2 cellular contexts compared by ENCODE assay signal in the genomic region with DNA sequence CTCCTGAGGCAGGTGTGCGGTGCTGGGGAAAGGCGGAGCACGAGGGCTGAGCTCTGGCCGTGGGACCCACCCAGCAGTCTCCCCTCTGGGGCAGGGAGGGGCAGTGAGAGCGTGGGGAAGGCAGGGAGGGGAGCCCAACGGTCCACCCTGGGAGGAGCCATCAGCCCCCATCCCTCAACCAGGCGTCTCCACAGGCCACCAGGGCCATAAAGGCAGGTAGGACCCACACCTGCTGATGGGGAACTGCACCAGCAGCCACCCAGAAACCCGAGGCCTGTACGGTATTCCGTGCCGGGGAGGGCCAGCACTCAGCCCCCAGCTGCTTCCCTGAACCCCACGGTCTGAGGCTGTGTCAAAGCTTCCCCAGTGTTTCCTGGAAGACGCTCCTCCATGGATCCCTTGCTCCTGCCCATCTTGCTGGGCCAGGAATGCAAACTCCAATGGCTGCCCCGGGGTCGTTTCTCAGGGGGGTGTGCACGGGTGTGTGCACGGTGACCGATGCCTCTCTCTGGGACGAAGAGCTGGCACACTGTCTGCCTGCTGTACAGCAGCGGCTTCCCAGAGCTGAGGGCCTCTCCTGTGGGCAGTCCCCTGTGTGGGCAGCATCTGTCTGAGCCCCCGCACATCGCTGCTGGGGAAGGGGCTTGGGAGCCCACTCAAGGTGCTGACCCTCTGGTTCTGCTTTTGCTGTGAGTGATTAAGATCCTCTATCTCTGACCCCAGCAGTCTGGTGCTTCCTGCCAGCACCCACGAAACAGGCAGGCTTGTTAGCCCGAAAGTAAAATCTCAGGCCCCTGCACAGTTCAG.
A peak's percentile ranks its signal among the peaks of the same experiment; 100 is the strongest.
TF ChIP-seq lines count a peak whose summit lies in the region.

No MANE protein-coding gene starts in this region.

TF ChIP-seq in HepG2, 621 proteins besides CTCF, POLR2A, EP300 and RAD21:
- TF ChIP-seq NFATC3 (CRISPR knock-in tag; IDR thresholded peaks at IDR 0.05) = no peak
- TF ChIP-seq, protein P1, sequence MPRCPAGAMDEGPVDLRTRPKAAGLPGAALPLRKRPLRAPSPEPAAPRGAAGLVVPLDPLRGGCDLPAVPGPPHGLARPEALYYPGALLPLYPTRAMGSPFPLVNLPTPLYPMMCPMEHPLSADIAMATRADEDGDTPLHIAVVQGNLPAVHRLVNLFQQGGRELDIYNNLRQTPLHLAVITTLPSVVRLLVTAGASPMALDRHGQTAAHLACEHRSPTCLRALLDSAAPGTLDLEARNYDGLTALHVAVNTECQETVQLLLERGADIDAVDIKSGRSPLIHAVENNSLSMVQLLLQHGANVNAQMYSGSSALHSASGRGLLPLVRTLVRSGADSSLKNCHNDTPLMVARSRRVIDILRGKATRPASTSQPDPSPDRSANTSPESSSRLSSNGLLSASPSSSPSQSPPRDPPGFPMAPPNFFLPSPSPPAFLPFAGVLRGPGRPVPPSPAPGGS (CRISPR knock-in tag; IDR thresholded peaks at IDR 0.05) = no peak
- TF ChIP-seq CHD4 (IDR thresholded peaks at IDR 0.05; ENCODE audit: borderline replicate concordance, low read length) = no peak
- no peak for TF ChIP-seq NFRKB (IDR thresholded peaks at IDR 0.05)
- TF ChIP-seq SRY (CRISPR knock-in tag; IDR thresholded peaks at IDR 0.05) = no peak
- TF ChIP-seq, protein P2, sequence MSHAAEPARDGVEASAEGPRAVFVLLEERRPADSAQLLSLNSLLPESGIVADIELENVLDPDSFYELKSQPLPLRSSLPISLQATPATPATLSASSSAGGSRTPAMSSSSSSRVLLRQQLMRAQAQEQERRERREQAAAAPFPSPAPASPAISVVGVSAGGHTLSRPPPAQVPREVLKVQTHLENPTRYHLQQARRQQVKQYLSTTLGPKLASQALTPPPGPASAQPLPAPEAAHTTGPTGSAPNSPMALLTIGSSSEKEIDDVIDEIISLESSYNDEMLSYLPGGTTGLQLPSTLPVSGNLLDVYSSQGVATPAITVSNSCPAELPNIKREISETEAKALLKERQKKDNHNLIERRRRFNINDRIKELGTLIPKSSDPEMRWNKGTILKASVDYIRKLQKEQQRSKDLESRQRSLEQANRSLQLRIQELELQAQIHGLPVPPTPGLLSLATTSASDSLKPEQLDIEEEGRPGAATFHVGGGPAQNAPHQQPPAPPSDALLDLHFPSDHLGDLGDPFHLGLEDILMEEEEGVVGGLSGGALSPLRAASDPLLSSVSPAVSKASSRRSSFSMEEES (CRISPR knock-in tag; IDR thresholded peaks at IDR 0.05) = no peak
- TF ChIP-seq RORA (CRISPR knock-in tag; IDR thresholded peaks at IDR 0.05) = no peak
- TF ChIP-seq ZNF670 (CRISPR knock-in tag; IDR thresholded peaks at IDR 0.05; ENCODE audit: borderline replicate concordance) = no peak
- TF ChIP-seq ZBTB38 (CRISPR knock-in tag; IDR thresholded peaks at IDR 0.05) = no peak
- TF ChIP-seq, protein P3, sequence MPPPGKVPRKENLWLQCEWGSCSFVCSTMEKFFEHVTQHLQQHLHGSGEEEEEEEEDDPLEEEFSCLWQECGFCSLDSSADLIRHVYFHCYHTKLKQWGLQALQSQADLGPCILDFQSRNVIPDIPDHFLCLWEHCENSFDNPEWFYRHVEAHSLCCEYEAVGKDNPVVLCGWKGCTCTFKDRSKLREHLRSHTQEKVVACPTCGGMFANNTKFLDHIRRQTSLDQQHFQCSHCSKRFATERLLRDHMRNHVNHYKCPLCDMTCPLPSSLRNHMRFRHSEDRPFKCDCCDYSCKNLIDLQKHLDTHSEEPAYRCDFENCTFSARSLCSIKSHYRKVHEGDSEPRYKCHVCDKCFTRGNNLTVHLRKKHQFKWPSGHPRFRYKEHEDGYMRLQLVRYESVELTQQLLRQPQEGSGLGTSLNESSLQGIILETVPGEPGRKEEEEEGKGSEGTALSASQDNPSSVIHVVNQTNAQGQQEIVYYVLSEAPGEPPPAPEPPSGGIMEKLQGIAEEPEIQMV (CRISPR knock-in tag; IDR thresholded peaks at IDR 0.05; ENCODE audit: low read depth) = no peak
- no peak for TF ChIP-seq SMAD3 (CRISPR knock-in tag; IDR thresholded peaks at IDR 0.05)
- no peak for TF ChIP-seq SAFB2 (CRISPR knock-in tag; IDR thresholded peaks at IDR 0.05; ENCODE audit: borderline replicate concordance, low read depth)
- no peak for TF ChIP-seq MYC (CRISPR knock-in tag; IDR thresholded peaks at IDR 0.05; ENCODE audit: borderline replicate concordance)
- no peak for TF ChIP-seq HDAC1 (CRISPR knock-in tag; IDR thresholded peaks at IDR 0.05)
- no peak for TF ChIP-seq KAT8 (CRISPR knock-in tag; IDR thresholded peaks at IDR 0.05)
TF ChIP-seq in HepG2: peak in this region for 0.

TF ChIP-seq in K562, 482 proteins besides CTCF, POLR2A, EP300 and RAD21:
- TF ChIP-seq, protein P4, sequence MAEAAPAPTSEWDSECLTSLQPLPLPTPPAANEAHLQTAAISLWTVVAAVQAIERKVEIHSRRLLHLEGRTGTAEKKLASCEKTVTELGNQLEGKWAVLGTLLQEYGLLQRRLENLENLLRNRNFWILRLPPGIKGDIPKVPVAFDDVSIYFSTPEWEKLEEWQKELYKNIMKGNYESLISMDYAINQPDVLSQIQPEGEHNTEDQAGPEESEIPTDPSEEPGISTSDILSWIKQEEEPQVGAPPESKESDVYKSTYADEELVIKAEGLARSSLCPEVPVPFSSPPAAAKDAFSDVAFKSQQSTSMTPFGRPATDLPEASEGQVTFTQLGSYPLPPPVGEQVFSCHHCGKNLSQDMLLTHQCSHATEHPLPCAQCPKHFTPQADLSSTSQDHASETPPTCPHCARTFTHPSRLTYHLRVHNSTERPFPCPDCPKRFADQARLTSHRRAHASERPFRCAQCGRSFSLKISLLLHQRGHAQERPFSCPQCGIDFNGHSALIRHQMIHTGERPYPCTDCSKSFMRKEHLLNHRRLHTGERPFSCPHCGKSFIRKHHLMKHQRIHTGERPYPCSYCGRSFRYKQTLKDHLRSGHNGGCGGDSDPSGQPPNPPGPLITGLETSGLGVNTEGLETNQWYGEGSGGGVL (CRISPR knock-in tag; IDR thresholded peaks at IDR 0.05) = no peak
- TF ChIP-seq MCM5 (IDR thresholded peaks at IDR 0.05; ENCODE audit: low read depth) (no peak), STAT5A (IDR thresholded peaks at IDR 0.05; ENCODE audit: borderline replicate concordance, low read length) (no peak), RFX5 (IDR thresholded peaks at IDR 0.05; ENCODE audit: low read depth, low read length) (no peak), ZNF274 (IDR thresholded peaks at IDR 0.05; ENCODE audit: borderline replicate concordance, low read depth, low read length) (no peak), ZBTB7A (IDR thresholded peaks at IDR 0.05; ENCODE audit: borderline replicate concordance, control insufficient read depth, low read depth, low read length) (peak; percentile 25; the same call in 1 of the 2 replicates), ZNF41 (CRISPR knock-in tag; conservative IDR thresholded peaks at IDR 0.05) (no peak)
